8 cellular contexts compared by ENCODE assay signal in genomic region chr12:31807081-31807772, GRCh38.
DNase-seq lines count a peak whose midpoint lies in the region; ATAC-seq and TF ChIP-seq lines count a peak whose summit lies in the region.
"Not testable (repeated sequence)": the region's sequence is repeated elsewhere in the genome, so short reads cannot be mapped to it uniquely, and the experiment has no call there.

No MANE protein-coding gene starts in this region.

- H3K4me3 Mint-ChIP-seq in CD8-positive, alpha-beta memory T cell: peak overlapping the region; percentile 67 to 77 (median 71)
- H3K4me3 Mint-ChIP-seq in T-helper 1 cell treated with Interleukin-12 subunit alpha and Interleukin-12 subunit beta and Interleukin-4 antibody, amounts not matched to agents 30 μg/mL and 1 μg/mL, for 36 hours: not testable (repeated sequence)
- peak overlapping the region; percentile 46 for H3K4me3 Mint-ChIP-seq in activated naive CD4-positive, alpha-beta T cell treated with anti-CD3 and anti-CD28 coated beads, Interleukin-2, amount 50 U/mL, for 24 hours
- peak overlapping the region; percentile 63 to 74 for H3K4me3 Mint-ChIP-seq in stimulated activated naive B cell treated with anti-CD40 and anti-IgM and Interleukin-4, amounts not matched to agents 10 μg/mL and 1 μg/mL and 100 μg/mL, for 72 hours

- DNase-seq in CD8-positive, alpha-beta memory T cell: peak in 3 of 5 donors; percentile 5 to 47 (median 45)
- peak; percentile 21 for DNase-seq in activated CD8-positive, alpha-beta memory T cell treated with anti-CD3 and anti-CD28 coated beads, Interleukin-2, amount 50 U/mL, for 1 hour (ENCODE audit: extremely low read depth)
- DNase-seq in islet precursor cell: peak; percentile 43
- DNase-seq in spleen: not testable (repeated sequence)
- peak; percentile 13 for DNase-seq in stimulated activated naive B cell treated with anti-CD40 and anti-IgM and Interleukin-4, amounts not matched to agents 10 μg/mL and 1 μg/mL and 100 μg/mL, for 72 hours

- H3K27me3 Mint-ChIP-seq in CD8-positive, alpha-beta memory T cell; T-helper 1 cell treated with Interleukin-12 subunit alpha and Interleukin-12 subunit beta and Interleukin-4 antibody, amounts not matched to agents 30 μg/mL and 1 μg/mL, for 36 hours (ENCODE audit: low read depth); activated naive CD4-positive, alpha-beta T cell treated with anti-CD3 and anti-CD28 coated beads, Interleukin-2, amount 50 U/mL, for 24 hours; stimulated activated naive B cell treated with anti-CD40 and anti-IgM and Interleukin-4, amounts not matched to agents 10 μg/mL and 1 μg/mL and 100 μg/mL, for 72 hours: not testable (repeated sequence)

- H3K9me3 ChIP-seq in CD8-positive, alpha-beta memory T cell (ENCODE audit: low read length); spleen: not testable (repeated sequence)

- 76 to 82% (median 79%) methylated on average over 12 of the region's 12 CpGs for WGBS in spleen, 5 donors

- not testable (repeated sequence) for TF ChIP-seq CTCF in spleen (IDR thresholded peaks at IDR 0.05 in 8 of 11, conservative IDR thresholded peaks at IDR 0.05 in 3 of 11)

- peaks cover 0 to 12% (median 0%) of the 10 kb centered on the region in 3 donors for H3K36me3 Mint-ChIP-seq in CD8-positive, alpha-beta memory T cell
- not testable (repeated sequence) for H3K36me3 Mint-ChIP-seq in T-helper 1 cell treated with Interleukin-12 subunit alpha and Interleukin-12 subunit beta and Interleukin-4 antibody, amounts not matched to agents 30 μg/mL and 1 μg/mL, for 36 hours (ENCODE audit: low read depth); activated naive CD4-positive, alpha-beta T cell treated with anti-CD3 and anti-CD28 coated beads, Interleukin-2, amount 50 U/mL, for 24 hours; stimulated activated naive B cell treated with anti-CD40 and anti-IgM and Interleukin-4, amounts not matched to agents 10 μg/mL and 1 μg/mL and 100 μg/mL, for 72 hours

- CTCF ChIA-PET in CD8-positive, alpha-beta memory T cell (lab: Charles Lee): not testable (repeated sequence)

- peak overlapping the region; percentile 48 to 94 (median 90) for H3K27ac Mint-ChIP-seq in CD8-positive, alpha-beta memory T cell
- H3K27ac Mint-ChIP-seq in T-helper 1 cell treated with Interleukin-12 subunit alpha and Interleukin-12 subunit beta and Interleukin-4 antibody, amounts not matched to agents 30 μg/mL and 1 μg/mL, for 36 hours: peak overlapping the region; percentile 47
- peak overlapping the region; percentile 76 for H3K27ac Mint-ChIP-seq in activated naive CD4-positive, alpha-beta T cell treated with anti-CD3 and anti-CD28 coated beads, Interleukin-2, amount 50 U/mL, for 24 hours
- peak overlapping the region; percentile 96 for H3K27ac Mint-ChIP-seq in stimulated activated naive B cell treated with anti-CD40 and anti-IgM and Interleukin-4, amounts not matched to agents 10 μg/mL and 1 μg/mL and 100 μg/mL, for 72 hours

- ATAC-seq in GM19372 (IDR thresholded peaks at IDR 0.05; ENCODE audit: low read depth, unreplicated experiment): peak; percentile 37
- ATAC-seq in stimulated activated naive B cell treated with anti-CD40 and anti-IgM and Interleukin-4, amounts not matched to agents 10 μg/mL and 1 μg/mL and 100 μg/mL, for 72 hours (replicated peaks): not testable (repeated sequence)

- not testable (repeated sequence) for H3K27ac ChIP-seq in CD8-positive, alpha-beta memory T cell (ENCODE audit: low read depth, low read length)
- H3K27ac ChIP-seq in spleen: peak overlapping the region in 7 of 8 donors; percentile 29 to 83 (median 71)

- H3K27me3 ChIP-seq in CD8-positive, alpha-beta memory T cell (ENCODE audit: insufficient read depth, low read length, poor library complexity, severe bottlenecking); spleen (replicated peaks in 1 of 7): not testable (repeated sequence)

- not testable (repeated sequence) for H3K36me3 ChIP-seq in CD8-positive, alpha-beta memory T cell (ENCODE audit: insufficient read depth, low read length); spleen

- intact Hi-C loops in spleen (cut with DNase I; ENCODE audit: low total_unique reads): not testable (repeated sequence)

- H3K4me1 ChIP-seq in CD8-positive, alpha-beta memory T cell (ENCODE audit: insufficient read depth, low read length): peaks cover 17% of the 10 kb centered on the region
- peaks cover 0 to 48% (median 19%) of the 10 kb centered on the region in 6 donors for H3K4me1 ChIP-seq in spleen

- not testable (repeated sequence) for TF ChIP-seq POLR2A in spleen (IDR thresholded peaks at IDR 0.05)

- POLR2A ChIA-PET in CD8-positive, alpha-beta memory T cell (lab: Charles Lee): interaction anchor here (0.7 to 1.2 kb wide), 2 partner anchors 78 to 89 kb away, joined by 4 to 7 read pairs; partner anchors contain the start of gene AMN1

- not testable (repeated sequence) for H3K9me3 Mint-ChIP-seq in CD8-positive, alpha-beta memory T cell; T-helper 1 cell treated with Interleukin-12 subunit alpha and Interleukin-12 subunit beta and Interleukin-4 antibody, amounts not matched to agents 30 μg/mL and 1 μg/mL, for 36 hours; activated naive CD4-positive, alpha-beta T cell treated with anti-CD3 and anti-CD28 coated beads, Interleukin-2, amount 50 U/mL, for 24 hours; stimulated activated naive B cell treated with anti-CD40 and anti-IgM and Interleukin-4, amounts not matched to agents 10 μg/mL and 1 μg/mL and 100 μg/mL, for 72 hours

- peaks cover 41 to 67% (median 63%) of the 10 kb centered on the region in 3 donors for H3K4me1 Mint-ChIP-seq in CD8-positive, alpha-beta memory T cell
- peaks cover 42% of the 10 kb centered on the region for H3K4me1 Mint-ChIP-seq in T-helper 1 cell treated with Interleukin-12 subunit alpha and Interleukin-12 subunit beta and Interleukin-4 antibody, amounts not matched to agents 30 μg/mL and 1 μg/mL, for 36 hours (ENCODE audit: low read depth)
- peaks cover 54% of the 10 kb centered on the region for H3K4me1 Mint-ChIP-seq in activated naive CD4-positive, alpha-beta T cell treated with anti-CD3 and anti-CD28 coated beads, Interleukin-2, amount 50 U/mL, for 24 hours
- peaks cover 40 to 54% of the 10 kb centered on the region in 2 donors for H3K4me1 Mint-ChIP-seq in stimulated activated naive B cell treated with anti-CD40 and anti-IgM and Interleukin-4, amounts not matched to agents 10 μg/mL and 1 μg/mL and 100 μg/mL, for 72 hours

- not testable (repeated sequence) for H3K4me3 ChIP-seq in CD8-positive, alpha-beta memory T cell (ENCODE audit: low read length)
- H3K4me3 ChIP-seq in spleen: peak overlapping the region in 1 of 8 donors; percentile 3
